In genomic region chr2:157929871-157930667, GRCh38 we compare ENCODE assay signal across 24 cellular contexts. TPM values are rescaled to one million over a fixed set of nuclear protein-coding genes. Genes with fewer than 3 reads are reported as not detected.
DNase-seq lines count a peak whose midpoint lies in the region; ATAC-seq, FAIRE-seq and TF ChIP-seq lines count a peak whose summit lies in the region.
"Had no signal": no experiment of that assay in that cellular context is flagged by ENCODE, and none has a peak within 500 bp of the region (broad histone marks: within the 10 kb centered on the region; RNA-seq: fewer than 3 reads in every experiment).

No MANE protein-coding gene starts in this region.

- H3K4me3 Mint-ChIP-seq in WTC11, result no peak overlapping the region

- peak; percentile 100 for TF ChIP-seq EP300 in K562 (IDR thresholded peaks at IDR 0.05; ENCODE audit: low read length)

- CTCF ChIA-PET in K562 (lab: Yijun Ruan, JAX; ENCODE audit: low intra/inter-chr PET ratio) (no interaction called here), WTC11 (lab: Charles Lee) (no interaction called here)

- peak overlapping the region; percentile 80 for H3K27ac ChIP-seq in K562 (ENCODE audit: extremely low read depth, low read depth, low read length)
- H3K27ac ChIP-seq: GM23248, HL-60, SJSA1 had no signal

- POLR2A ChIA-PET in K562 (lab: Yijun Ruan, JAX) (interaction anchor here (0.6 to 1.3 kb wide), 5 partner anchors 8 to 179 kb away, joined by 3 to 6 read pairs (median 4); no protein-coding TSS in a partner anchor), WTC11 (lab: Charles Lee) (no interaction called here)

- TF ChIP-seq CTCF in K562 (IDR thresholded peaks at IDR 0.05 in 2 of 3, conservative IDR thresholded peaks at IDR 0.05 in 1 of 3; ENCODE audit: insufficient read depth in 2 of 3, low read depth in 1 of 3, low read length in 3 of 3), result no peak; a peak in 1 of 6 replicates
- no peak for TF ChIP-seq CTCF in WTC11 (IDR thresholded peaks at IDR 0.05)

- H2AFZ ChIP-seq in K562 (ENCODE audit: low read depth, low read length), result peak overlapping the region; percentile 75
- H2AFZ ChIP-seq: GM23248 had no signal

- intact Hi-C loops in K562 (cut with micrococcal nuclease), result loop anchor here (1.0 to 2.0 kb wide), 4 partner anchors 31 to 605 kb away; partner anchors contain the start of genes ACVR1 and ERMN

- 54% methylated on average over 5 of the region's 5 CpGs for WGBS in K562 (ENCODE audit: insufficient coverage, low coverage, missing lambda C conversion rate)

- H3K9me3 Mint-ChIP-seq in WTC11, result no peaks in the 10 kb centered on the region

- peaks cover 97% of the 10 kb centered on the region for H3K27me3 Mint-ChIP-seq in WTC11 (ENCODE audit: low read depth)

- peaks cover 40% of the 10 kb centered on the region for H3K4me1 Mint-ChIP-seq in WTC11

- H3K4me3 ChIP-seq in K562, result no peak overlapping the region
- H3K4me3 ChIP-seq: GM12878, GM23248, SJSA1 had no signal

- H3K9me3 ChIP-seq in K562 (replicated peaks; ENCODE audit: control insufficient read depth, insufficient read depth, low read depth, low read length), result no peaks in the 10 kb centered on the region
- H3K9me3 ChIP-seq: SJSA1 had no signal

- H3K27me3 ChIP-seq in K562 (ENCODE audit: control insufficient read depth in 2 of 2, insufficient read depth in 2 of 2, low read length in 2 of 2), result no peaks in the 10 kb centered on the region
- H3K27me3 ChIP-seq: SJSA1 had no signal

- peak overlapping the region in 1 of 2 experiments; percentile 29; a peak in 2 of 4 replicates for H3K9ac ChIP-seq in K562 (ENCODE audit: insufficient read depth in 1 of 2, low read depth in 2 of 2, low read length in 2 of 2)
- H3K9ac ChIP-seq: GM23248 had no signal

- H3K4me2 ChIP-seq in K562 (ENCODE audit: insufficient read depth, low read length), result peak overlapping the region; percentile 33; the same call in 1 of the 2 replicates

- H3K9me1 ChIP-seq in K562 (ENCODE audit: control insufficient read depth, insufficient read depth, low read length), result no peaks in the 10 kb centered on the region

- no peaks in the 10 kb centered on the region for H4K20me1 ChIP-seq in K562 (replicated peaks; ENCODE audit: control insufficient read depth, insufficient read depth, low read length)

- peak; percentile 95 for FAIRE-seq in K562 (lab: Jason Lieb, UNC)
- FAIRE-seq: G401.6, GM12878, GM19239 had no signal

- ATAC-seq in K562, result peak; percentile 93
- ATAC-seq in WTC11, result no peak
- ATAC-seq: GM12878, Panc1 had no signal

- no peak overlapping the region for H3K27ac Mint-ChIP-seq in WTC11

- peak in 62 of 76 experiments; percentile 3 to 93 (median 66) for DNase-seq in HUDEP-2 (lab: John Stamatoyannopoulos, UW; ENCODE audit: unreplicated experiment in 76 of 76)
- peak; percentile 97 for DNase-seq in OCI-M1 (lab: John Stamatoyannopoulos, UW)
- peak; percentile 41 to 93 (median 58) for DNase-seq in K562 (ENCODE audit: extremely low read depth in 1 of 4, low spot score in 3 of 4)
- DNase-seq in nucleus accumbens (lab: John Stamatoyannopoulos, UW), result no peak
- no peak for DNase-seq in WTC11 (ENCODE audit: low spot score)
- DNase-seq in T-helper 1 cell, result no peak
- no peak for DNase-seq in ureter (ENCODE audit: low spot score)
- DNase-seq: ACHN, C1 segment of cervical spinal cord, GM23248, HCEC 1CT, IMR-90, MM.1S, NCI-H1417, NCI-H187, NCI-H2107, NCI-H510A, NCI-H82 had no signal

- H3K36me3 Mint-ChIP-seq in WTC11, result peaks cover 4% of the 10 kb centered on the region; the same call in 1 of the 2 replicates

- in situ Hi-C loops in K562 (cut with MboI), result no loop called here

- no peak for TF ChIP-seq POLR2A in K562 (conservative IDR thresholded peaks at IDR 0.05)

- H3K79me2 ChIP-seq in K562 (ENCODE audit: control insufficient read depth, insufficient read depth, low read length), result no peaks in the 10 kb centered on the region

- BruUV-seq in K562 (replicated peaks; lab: Mats Ljungman, UMichigan), result no TSS peak

- H3K4me1 ChIP-seq in K562 (replicated peaks in 1 of 2; ENCODE audit: control insufficient read depth in 2 of 2, insufficient read depth in 2 of 2, low read length in 2 of 2), result peaks cover 10 to 82% of the 10 kb centered on the region in 2 experiments

- peak; percentile 44 to 54; a peak in 3 of 4 replicates for TF ChIP-seq RAD21 in K562 (CRISPR knock-in tag; conservative IDR thresholded peaks at IDR 0.05 in 1 of 2, IDR thresholded peaks at IDR 0.05 in 1 of 2)

- H3K36me3 ChIP-seq in K562 (ENCODE audit: control insufficient read depth, insufficient read depth, low read length), result no peaks in the 10 kb centered on the region
- H3K36me3 ChIP-seq: SJSA1 had no signal

TF ChIP-seq in K562, 482 proteins besides CTCF, POLR2A, EP300 and RAD21 (continues in another document):
- peak; percentile 88 for TF ChIP-seq DDX20 (tag; IDR thresholded peaks at IDR 0.05; ENCODE audit: low read depth)
- TF ChIP-seq, protein P1, sequence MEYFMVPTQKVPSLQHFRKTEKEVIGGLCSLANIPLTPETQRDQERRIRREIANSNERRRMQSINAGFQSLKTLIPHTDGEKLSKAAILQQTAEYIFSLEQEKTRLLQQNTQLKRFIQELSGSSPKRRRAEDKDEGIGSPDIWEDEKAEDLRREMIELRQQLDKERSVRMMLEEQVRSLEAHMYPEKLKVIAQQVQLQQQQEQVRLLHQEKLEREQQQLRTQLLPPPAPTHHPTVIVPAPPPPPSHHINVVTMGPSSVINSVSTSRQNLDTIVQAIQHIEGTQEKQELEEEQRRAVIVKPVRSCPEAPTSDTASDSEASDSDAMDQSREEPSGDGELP (CRISPR knock-in tag; IDR thresholded peaks at IDR 0.05; ENCODE audit: borderline replicate concordance), result no peak; the same call in 1 of the 2 replicates
- no peak for TF ChIP-seq ZNF224 (CRISPR knock-in tag; IDR thresholded peaks at IDR 0.05)
- TF ChIP-seq ZNF23 (CRISPR knock-in tag; IDR thresholded peaks at IDR 0.05), result peak; percentile 71
- TF ChIP-seq MCM5 (IDR thresholded peaks at IDR 0.05; ENCODE audit: low read depth), result no peak

TF ChIP-seq in WTC11, 78 proteins besides CTCF, POLR2A, EP300 and RAD21:
- TF ChIP-seq, protein P2, sequence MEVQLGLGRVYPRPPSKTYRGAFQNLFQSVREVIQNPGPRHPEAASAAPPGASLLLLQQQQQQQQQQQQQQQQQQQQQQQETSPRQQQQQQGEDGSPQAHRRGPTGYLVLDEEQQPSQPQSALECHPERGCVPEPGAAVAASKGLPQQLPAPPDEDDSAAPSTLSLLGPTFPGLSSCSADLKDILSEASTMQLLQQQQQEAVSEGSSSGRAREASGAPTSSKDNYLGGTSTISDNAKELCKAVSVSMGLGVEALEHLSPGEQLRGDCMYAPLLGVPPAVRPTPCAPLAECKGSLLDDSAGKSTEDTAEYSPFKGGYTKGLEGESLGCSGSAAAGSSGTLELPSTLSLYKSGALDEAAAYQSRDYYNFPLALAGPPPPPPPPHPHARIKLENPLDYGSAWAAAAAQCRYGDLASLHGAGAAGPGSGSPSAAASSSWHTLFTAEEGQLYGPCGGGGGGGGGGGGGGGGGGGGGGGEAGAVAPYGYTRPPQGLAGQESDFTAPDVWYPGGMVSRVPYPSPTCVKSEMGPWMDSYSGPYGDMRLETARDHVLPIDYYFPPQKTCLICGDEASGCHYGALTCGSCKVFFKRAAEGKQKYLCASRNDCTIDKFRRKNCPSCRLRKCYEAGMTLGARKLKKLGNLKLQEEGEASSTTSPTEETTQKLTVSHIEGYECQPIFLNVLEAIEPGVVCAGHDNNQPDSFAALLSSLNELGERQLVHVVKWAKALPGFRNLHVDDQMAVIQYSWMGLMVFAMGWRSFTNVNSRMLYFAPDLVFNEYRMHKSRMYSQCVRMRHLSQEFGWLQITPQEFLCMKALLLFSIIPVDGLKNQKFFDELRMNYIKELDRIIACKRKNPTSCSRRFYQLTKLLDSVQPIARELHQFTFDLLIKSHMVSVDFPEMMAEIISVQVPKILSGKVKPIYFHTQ (CRISPR knock-in tag; IDR thresholded peaks at IDR 0.05), result no peak

RNA-seq across cellular contexts. Expression of gene ACVR1, which starts 53.9 kb away (rescaled TPM):
- 38.7 and 52.9 TPM in 2 replicates for total RNA-seq in K562 (2011; cell fraction: chromatin; rRNA removed; ENCODE audit: low replicate concordance)
- 26.2 and 27.5 TPM in 2 replicates for total RNA-seq in K562 (2011; cell fraction: nucleolus; rRNA removed)
- 35.6 and 47.0 TPM in 2 replicates for total RNA-seq in K562 (2011; cell fraction: nucleoplasm; rRNA removed)
- total RNA-seq in K562 (2014; rRNA removed) (4.3 and 4.4 TPM in 2 replicates), K562 (2014; rRNA removed; fragmentation: Illumina TruSeq; extraction: Trizol) (6.8 and 6.9 TPM in 2 replicates), K562 (2015; rRNA removed; fragmentation: Illumina TruSeq; extraction: Trizol) (3.8 and 4.5 TPM in 2 replicates), K562 (2021) (12.0 and 14.3 TPM in 2 replicates), WTC11 (2021) (16.8 to 20.2 TPM (median 19.2 TPM) in 3 replicates), ureter (31.7 TPM)
- polyA plus RNA-seq in K562 (2011; rRNA removed) (11.4 and 14.2 TPM in 2 replicates), K562 (2014; fragmentation: Illumina TruSeq; extraction: Trizol) (12.9 and 13.0 TPM in 2 replicates), K562 (2014; fragmentation: Nextera tagmentation; extraction: Ambion mirVana) (1 to 10 TPM; 4.7 to 7.9 TPM), K562 (2014; rRNA removed) (5.9 and 6.8 TPM in 2 replicates)
- polyA plus RNA-seq in K562 (2011; cell fraction: cytosol; rRNA removed), result 6.6 and 10.6 TPM in 2 replicates
- 12.8 and 15.9 TPM in 2 replicates for polyA plus RNA-seq in K562 (2011; cell fraction: nucleus; rRNA removed)
- 8.5 and 14.6 TPM in 2 replicates for polyA plus RNA-seq in K562 (2012)
- polyA minus RNA-seq in K562 (2011; rRNA and poly(A)+ RNA removed), result 21.8 and 29.3 TPM in 2 replicates
- 10.3 and 12.3 TPM in 2 replicates for polyA minus RNA-seq in K562 (2011; cell fraction: cytosol; rRNA and poly(A)+ RNA removed)
- 14.8 and 26.1 TPM in 2 replicates for polyA minus RNA-seq in K562 (2011; cell fraction: nucleus; rRNA and poly(A)+ RNA removed)

Comparison
In these comparisons a context has a peak if more than half of its experiments do, and no peak if none do; other contexts are left out.
1. DNase-seq: peak in HUDEP-2 (62 of 76), OCI-M1 (single experiment) and K562 (4 of 4); none in nucleus accumbens (0 of 56), WTC11 (single experiment), T-helper 1 cell (0 of 5) and ureter (single experiment).